8 cellular contexts compared by ENCODE assay signal in genomic region chr1:46613661-46614603, GRCh38. TPM values are rescaled to one million over a fixed set of nuclear protein-coding genes. Genes with fewer than 3 reads are reported as not detected.
DNase-seq lines count a peak whose midpoint lies in the region; ATAC-seq and TF ChIP-seq lines count a peak whose summit lies in the region.

No MANE protein-coding gene starts in this region.

- peak; percentile 82 for DNase-seq in AG08396 (ENCODE audit: low spot score)
- peak; percentile 82 for DNase-seq in GM20000 (ENCODE audit: low spot score)
- peak; percentile 69 for DNase-seq in MG63
- peak; percentile 17 for DNase-seq in activated CD4-positive, alpha-beta T cell treated with anti-CD3 and anti-CD28 coated beads, Interleukin-2, amount 50 U/mL, for 1 hour
- DNase-seq in epithelial cell of esophagus (ENCODE audit: low read depth): peak; percentile 72
- peak; percentile 83 for DNase-seq in mucosa of gallbladder (ENCODE audit: low spot score)
- peak; percentile 96 to 98 for DNase-seq in tibial artery

- intact Hi-C loops in tibial artery (cut with DNase I; ENCODE audit: low total_unique reads): no loop called here

- H3K9me3 ChIP-seq in MG63: no peaks in the 10 kb centered on the region
- no peaks in the 10 kb centered on the region for H3K9me3 ChIP-seq in tibial artery

- no peaks in the 10 kb centered on the region for H3K36me3 ChIP-seq in MG63
- peaks cover 10 to 28% (median 12%) of the 10 kb centered on the region in 3 donors for H3K36me3 ChIP-seq in tibial artery

- TF ChIP-seq CTCF in GM20000 (IDR thresholded peaks at IDR 0.05; ENCODE audit: extremely low read depth, missing control alignments): no peak
- no peak for TF ChIP-seq CTCF in epithelial cell of esophagus (IDR thresholded peaks at IDR 0.05; ENCODE audit: insufficient read depth, low read depth, low read length, missing control alignments)
- TF ChIP-seq CTCF in tibial artery (IDR thresholded peaks at IDR 0.05): no peak

- H3K4me3 ChIP-seq in MG63 (no peak overlapping the region), epithelial cell of esophagus (ENCODE audit: low read length) (no peak overlapping the region), tibial artery (peak overlapping the region; percentile 31 to 48)

- H3K27ac ChIP-seq in tibial artery: peak overlapping the region; percentile 94

- H3K27me3 ChIP-seq in MG63 (no peaks in the 10 kb centered on the region), tibial artery (no peaks in the 10 kb centered on the region)

- peaks cover 13 to 57% (median 51%) of the 10 kb centered on the region in 4 donors for H3K4me1 ChIP-seq in tibial artery

- ATAC-seq in HG03520 (IDR thresholded peaks at IDR 0.05; ENCODE audit: unreplicated experiment): no peak

RNA-seq across cellular contexts. Expression of gene MOB3C, which starts 2.7 kb away (rescaled TPM):
- total RNA-seq in MG63 (2014; rRNA removed; shearing (Covaris generic); ENCODE audit: low replicate concordance): 1.5 and 4.8 TPM in 2 replicates
- total RNA-seq in mucosa of gallbladder: 12.8 TPM

RNA-seq across cellular contexts. Expression of gene MKNK1, which starts 9.9 kb away (rescaled TPM):
- 16.4 and 22.7 TPM in 2 replicates for total RNA-seq in MG63 (2014; rRNA removed; shearing (Covaris generic); ENCODE audit: low replicate concordance)
- 36.5 TPM for total RNA-seq in mucosa of gallbladder

RNA-seq across cellular contexts. Expression of gene ATPAF1, which starts 54.2 kb away (rescaled TPM):
- 85.4 and 87.0 TPM in 2 replicates for total RNA-seq in MG63 (2014; rRNA removed; shearing (Covaris generic); ENCODE audit: low replicate concordance)
- total RNA-seq in mucosa of gallbladder: 60.5 TPM

RNA-seq across cellular contexts. Expression of gene TEX38, which starts 57.7 kb away (rescaled TPM):
- total RNA-seq in MG63 (2014; rRNA removed; shearing (Covaris generic); ENCODE audit: low replicate concordance): not detected in 2 replicates
- 0.35 TPM for total RNA-seq in mucosa of gallbladder

Comparison
In these comparisons a context has a peak if more than half of its experiments do, and no peak if none do; other contexts are left out.
1. DNase-seq: peak in every context shown above with its lines; median percentile 97 in tibial artery; 83 in mucosa of gallbladder; 82 in AG08396; 82 in GM20000; 72 in epithelial cell of esophagus; 69 in MG63; 17 in activated CD4-positive, alpha-beta T cell treated with anti-CD3 and anti-CD28 coated beads, Interleukin-2, amount 50 U/mL, for 1 hour.
2. H3K4me3 ChIP-seq: peak in tibial artery (2 of 2); none in MG63 (single experiment) and epithelial cell of esophagus (single experiment).